Comparison of ENCODE assay signal across 20 cellular contexts in genomic region chr14:104598461-104599273, GRCh38. TPM values are rescaled to one million over a fixed set of nuclear protein-coding genes. Genes with fewer than 3 reads are reported as not detected.
A peak's percentile ranks its signal among the peaks of the same experiment; 100 is the strongest.
DNase-seq lines count a peak whose midpoint lies in the region; ATAC-seq and TF ChIP-seq lines count a peak whose summit lies in the region.
"Had no signal": no experiment of that assay in that cellular context is flagged by ENCODE, and none has a peak within 500 bp of the region (broad histone marks: within the 10 kb centered on the region; RNA-seq: fewer than 3 reads in every experiment).

No MANE protein-coding gene starts in this region.

- no peaks in the 10 kb centered on the region for H3K4me1 Mint-ChIP-seq in natural killer cell treated with Interleukin-12 subunit alpha and Interleukin-12 subunit beta and Interleukin-15 and Interleukin-18, amount 100 ng/mL, for 72 hours (ENCODE audit: low read depth in 2 of 2)
- H3K4me1 Mint-ChIP-seq in natural killer cell: peaks cover 0 to 12% of the 10 kb centered on the region in 2 donors
- peaks cover 3% of the 10 kb centered on the region for H3K4me1 Mint-ChIP-seq in glutamatergic neuron (ENCODE audit: low read depth, unreplicated experiment)

- WGBS in gastroesophageal sphincter (ENCODE audit: low coverage in 1 of 2), 2 donors: 58% methylated on average over 6 of the region's 27 CpGs; no CpG with 5 or more reads in 1 of the 2 donors

- TF ChIP-seq POLR2A in gastroesophageal sphincter (IDR thresholded peaks at IDR 0.05): no peak

- H3K4me3 ChIP-seq in gastroesophageal sphincter (no peak overlapping the region), HAP-1 (no peak overlapping the region)
- H3K4me3 ChIP-seq: breast epithelium had no signal

- no peaks in the 10 kb centered on the region for H3K4me1 ChIP-seq in gastroesophageal sphincter
- H3K4me1 ChIP-seq in HAP-1: no peaks in the 10 kb centered on the region
- H3K4me1 ChIP-seq: breast epithelium had no signal

- H3K9me3 ChIP-seq in gastroesophageal sphincter (no peaks in the 10 kb centered on the region), HAP-1 (no peaks in the 10 kb centered on the region)
- H3K9me3 ChIP-seq: breast epithelium had no signal

- no peaks in the 10 kb centered on the region for H3K36me3 Mint-ChIP-seq in natural killer cell treated with Interleukin-12 subunit alpha and Interleukin-12 subunit beta and Interleukin-15 and Interleukin-18, amount 100 ng/mL, for 72 hours
- no peaks in the 10 kb centered on the region for H3K36me3 Mint-ChIP-seq in natural killer cell
- peaks cover 5% of the 10 kb centered on the region for H3K36me3 Mint-ChIP-seq in glutamatergic neuron (ENCODE audit: unreplicated experiment)

- peaks cover 7 to 9% of the 10 kb centered on the region in 2 donors for H3K27me3 Mint-ChIP-seq in natural killer cell treated with Interleukin-12 subunit alpha and Interleukin-12 subunit beta and Interleukin-15 and Interleukin-18, amount 100 ng/mL, for 72 hours
- H3K27me3 Mint-ChIP-seq in natural killer cell (ENCODE audit: low read depth in 2 of 2): peaks cover 8 to 26% of the 10 kb centered on the region in 2 donors
- peaks cover 18% of the 10 kb centered on the region for H3K27me3 Mint-ChIP-seq in glutamatergic neuron (ENCODE audit: unreplicated experiment)

- DNase-seq in natural killer cell treated with Interleukin-12 subunit alpha and Interleukin-12 subunit beta and Interleukin-15 and Interleukin-18, amount 100 ng/mL, for 72 hours (ENCODE audit: low spot score): peak; percentile 51
- DNase-seq in natural killer cell (no peak), NCI-H774 (lab: John Stamatoyannopoulos, UW) (peak; percentile 48), glutamatergic neuron (peak; percentile 12), HAP-1 (ENCODE audit: low spot score in 2 of 2) (no peak)
- no peak for DNase-seq in stimulated activated CD4-positive, alpha-beta T cell treated with anti-CD3 and anti-CD28 coated beads, Interleukin-2, amount 100 ng/mL, for 48 hours
- DNase-seq: erythroblast; KG1; NCI-H2227 treated with DMSO at 0.1 percent for 48 hours; small intestine; stimulated activated CD8-positive, alpha-beta memory T cell treated with anti-CD3 and anti-CD28 coated beads, Interleukin-4, amount 100 ng/mL, for 48 hours had no signal

- H3K4me3 Mint-ChIP-seq in natural killer cell treated with Interleukin-12 subunit alpha and Interleukin-12 subunit beta and Interleukin-15 and Interleukin-18, amount 100 ng/mL, for 72 hours: no peak overlapping the region
- H3K4me3 Mint-ChIP-seq in natural killer cell: no peak overlapping the region
- H3K4me3 Mint-ChIP-seq in glutamatergic neuron (ENCODE audit: unreplicated experiment): no peak overlapping the region
- H3K4me3 Mint-ChIP-seq: T-helper 2 cell treated with Interferon-gamma antibody and Interleukin-4, amounts not matched to agents 5 μg/mL and 100 μg/mL, for 36 hours had no signal

- TF ChIP-seq CTCF in natural killer cell (IDR thresholded peaks at IDR 0.05): no peak
- TF ChIP-seq CTCF in glutamatergic neuron (IDR thresholded peaks at IDR 0.05; ENCODE audit: partially characterized antibody, unreplicated experiment): no peak
- TF ChIP-seq CTCF in gastroesophageal sphincter (IDR thresholded peaks at IDR 0.05): no peak

- TF ChIP-seq EP300 in gastroesophageal sphincter (IDR thresholded peaks at IDR 0.05): no peak

- ATAC-seq in natural killer cell treated with Interleukin-12 subunit alpha and Interleukin-12 subunit beta and Interleukin-15 and Interleukin-18, amount 100 ng/mL, for 72 hours: no peak
- ATAC-seq in natural killer cell: no peak
- no peak for ATAC-seq in gastroesophageal sphincter
- no peak for ATAC-seq in HG03354 (IDR thresholded peaks at IDR 0.05; ENCODE audit: poor library complexity, severe bottlenecking, unreplicated experiment)
- ATAC-seq: activated CD4-positive, CD25-positive, alpha-beta regulatory T cell treated with anti-CD3 and anti-CD28 coated beads, Interleukin-2, amount 50 U/mL, for 24 hours had no signal

- intact Hi-C loops in natural killer cell (cut with micrococcal nuclease): no loop called here

- H3K27ac Mint-ChIP-seq in natural killer cell treated with Interleukin-12 subunit alpha and Interleukin-12 subunit beta and Interleukin-15 and Interleukin-18, amount 100 ng/mL, for 72 hours: no peak overlapping the region
- H3K27ac Mint-ChIP-seq in natural killer cell (no peak overlapping the region), glutamatergic neuron (ENCODE audit: unreplicated experiment) (no peak overlapping the region)
- H3K27ac Mint-ChIP-seq: T-helper 2 cell treated with Interferon-gamma antibody and Interleukin-4, amounts not matched to agents 5 μg/mL and 100 μg/mL, for 36 hours had no signal

- H3K27me3 ChIP-seq in gastroesophageal sphincter: peaks cover 99% of the 10 kb centered on the region
- peaks cover 4% of the 10 kb centered on the region for H3K27me3 ChIP-seq in HAP-1 (ENCODE audit: low read depth)

- H3K27ac ChIP-seq in gastroesophageal sphincter: no peak overlapping the region
- H3K27ac ChIP-seq: breast epithelium had no signal

- H3K36me3 ChIP-seq in gastroesophageal sphincter (no peaks in the 10 kb centered on the region), HAP-1 (replicated peaks) (no peaks in the 10 kb centered on the region)
- H3K36me3 ChIP-seq: breast epithelium had no signal

- no peaks in the 10 kb centered on the region for H3K9me3 Mint-ChIP-seq in natural killer cell treated with Interleukin-12 subunit alpha and Interleukin-12 subunit beta and Interleukin-15 and Interleukin-18, amount 100 ng/mL, for 72 hours
- H3K9me3 Mint-ChIP-seq in natural killer cell (no peaks in the 10 kb centered on the region), glutamatergic neuron (ENCODE audit: unreplicated experiment) (peaks cover 5% of the 10 kb centered on the region)
- H3K9me3 Mint-ChIP-seq: T-helper 2 cell treated with Interferon-gamma antibody and Interleukin-4, amounts not matched to agents 5 μg/mL and 100 μg/mL, for 36 hours had no signal

- in situ Hi-C loops in HAP-1 (cut with MboI; ENCODE audit: low sequenced_read_pairs): no loop called here

RNA-seq across cellular contexts. Expression of gene TMEM179, which starts 5.9 kb away (rescaled TPM):
- under 1 TPM; 0.48 to 0.84 TPM for total RNA-seq in natural killer cell treated with Interleukin-12 subunit alpha and Interleukin-12 subunit beta and Interleukin-15 and Interleukin-18, amount 100 ng/mL, for 72 hours
- total RNA-seq in natural killer cell (not detected), glutamatergic neuron (ENCODE audit: unreplicated experiment) (28.8 TPM), gastroesophageal sphincter (1 to 10 TPM in 1 of 4 donors, under 1 TPM in 3; 0.46 to 1.9 (median 0.72) TPM)
- total RNA-seq: breast epithelium, osteoblast, subcutaneous adipose tissue had no signal

RNA-seq across cellular contexts. Expression of gene C14orf180, which starts 19.1 kb away (rescaled TPM):
- not detected for total RNA-seq in natural killer cell treated with Interleukin-12 subunit alpha and Interleukin-12 subunit beta and Interleukin-15 and Interleukin-18, amount 100 ng/mL, for 72 hours
- not detected for total RNA-seq in natural killer cell
- total RNA-seq in glutamatergic neuron (ENCODE audit: unreplicated experiment): not detected
- under 1 TPM in 2 of 4 donors, not detected in 2; 0.54 to 0.78 TPM for total RNA-seq in gastroesophageal sphincter
- total RNA-seq: dermis microvascular lymphatic vessel endothelial cell, glomerular endothelial cell, osteoblast had no signal

Comparison
In these comparisons a context has a peak if more than half of its experiments do, and no peak if none do; other contexts are left out.
1. DNase-seq: peak in natural killer cell treated with Interleukin-12 subunit alpha and Interleukin-12 subunit beta and Interleukin-15 and Interleukin-18, amount 100 ng/mL, for 72 hours (single experiment), NCI-H774 (single experiment) and glutamatergic neuron (single experiment); none in natural killer cell (single experiment), HAP-1 (0 of 2) and stimulated activated CD4-positive, alpha-beta T cell treated with anti-CD3 and anti-CD28 coated beads, Interleukin-2, amount 100 ng/mL, for 48 hours (0 of 2).
2. RNA of gene TMEM179, which starts 5.9 kb away (total RNA-seq): 28.8 TPM in glutamatergic neuron (single experiment); 0.46 to 1.9 TPM in gastroesophageal sphincter, 0.48 to 0.84 TPM in natural killer cell treated with Interleukin-12 subunit alpha and Interleukin-12 subunit beta and Interleukin-15 and Interleukin-18, amount 100 ng/mL, for 72 hours and not detected in natural killer cell; every median in the first group is over 10 times any median in the second.